Comparison of ENCODE assay signal across 1 cellular context in the genomic region with DNA sequence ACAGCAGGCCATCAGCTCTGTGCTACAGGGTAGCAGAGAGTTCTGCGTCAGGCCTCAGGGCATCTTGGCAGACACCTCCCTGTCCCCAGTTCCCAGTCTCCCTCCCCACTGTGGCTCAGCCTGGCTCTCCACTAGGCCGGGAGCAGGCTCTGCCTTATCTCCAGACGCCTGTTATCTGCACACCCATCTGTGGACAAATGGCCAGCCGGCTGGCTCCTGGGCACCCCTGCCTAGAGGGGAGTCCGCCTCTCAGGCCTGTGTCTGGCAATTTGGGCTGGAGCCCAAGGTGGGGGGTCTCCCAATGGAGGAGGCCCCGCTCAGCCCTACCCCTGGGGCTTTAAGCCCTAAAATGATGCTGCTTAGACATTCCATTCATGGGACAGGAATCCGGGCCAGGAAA.
A peak's percentile ranks its signal among the peaks of the same experiment; 100 is the strongest.
TF ChIP-seq lines count a peak whose summit lies in the region.

No MANE protein-coding gene starts in this region.

TF ChIP-seq in K562, 482 proteins besides CTCF, POLR2A, EP300 and RAD21:
- TF ChIP-seq ZNF282 (CRISPR knock-in tag; IDR thresholded peaks at IDR 0.05) (no peak), ZNF347 (CRISPR knock-in tag; IDR thresholded peaks at IDR 0.05; ENCODE audit: low read depth) (no peak), XRCC4 (IDR thresholded peaks at IDR 0.05; ENCODE audit: extremely low read depth, insufficient read depth, insufficient read length) (no peak), KLF6 (CRISPR knock-in tag; IDR thresholded peaks at IDR 0.05; ENCODE audit: borderline replicate concordance) (no peak), ZNF3 (CRISPR knock-in tag; IDR thresholded peaks at IDR 0.05) (no peak), CBFA2T3 (IDR thresholded peaks at IDR 0.05) (0 out of 2 replicates have a peak, but pooled peaks have one; percentile 10)
- TF ChIP-seq, protein P1, sequence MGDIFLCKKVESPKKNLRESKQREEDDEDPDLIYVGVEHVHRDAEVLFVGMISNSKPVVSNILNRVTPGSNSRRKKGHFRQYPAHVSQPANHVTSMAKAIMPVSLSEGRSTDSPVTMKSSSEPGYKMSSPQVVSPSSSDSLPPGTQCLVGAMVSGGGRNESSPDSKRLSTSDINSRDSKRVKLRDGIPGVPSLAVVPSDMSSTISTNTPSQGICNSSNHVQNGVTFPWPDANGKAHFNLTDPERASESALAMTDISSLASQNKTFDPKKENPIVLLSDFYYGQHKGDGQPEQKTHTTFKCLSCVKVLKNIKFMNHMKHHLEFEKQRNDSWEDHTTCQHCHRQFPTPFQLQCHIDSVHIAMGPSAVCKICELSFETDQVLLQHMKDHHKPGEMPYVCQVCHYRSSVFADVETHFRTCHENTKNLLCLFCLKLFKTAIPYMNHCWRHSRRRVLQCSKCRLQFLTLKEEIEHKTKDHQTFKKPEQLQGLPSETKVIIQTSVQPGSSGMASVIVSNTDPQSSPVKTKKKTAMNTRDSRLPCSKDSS (IDR thresholded peaks at IDR 0.05; ENCODE audit: low read depth, partially characterized antibody) = no peak
- TF ChIP-seq, protein P2, sequence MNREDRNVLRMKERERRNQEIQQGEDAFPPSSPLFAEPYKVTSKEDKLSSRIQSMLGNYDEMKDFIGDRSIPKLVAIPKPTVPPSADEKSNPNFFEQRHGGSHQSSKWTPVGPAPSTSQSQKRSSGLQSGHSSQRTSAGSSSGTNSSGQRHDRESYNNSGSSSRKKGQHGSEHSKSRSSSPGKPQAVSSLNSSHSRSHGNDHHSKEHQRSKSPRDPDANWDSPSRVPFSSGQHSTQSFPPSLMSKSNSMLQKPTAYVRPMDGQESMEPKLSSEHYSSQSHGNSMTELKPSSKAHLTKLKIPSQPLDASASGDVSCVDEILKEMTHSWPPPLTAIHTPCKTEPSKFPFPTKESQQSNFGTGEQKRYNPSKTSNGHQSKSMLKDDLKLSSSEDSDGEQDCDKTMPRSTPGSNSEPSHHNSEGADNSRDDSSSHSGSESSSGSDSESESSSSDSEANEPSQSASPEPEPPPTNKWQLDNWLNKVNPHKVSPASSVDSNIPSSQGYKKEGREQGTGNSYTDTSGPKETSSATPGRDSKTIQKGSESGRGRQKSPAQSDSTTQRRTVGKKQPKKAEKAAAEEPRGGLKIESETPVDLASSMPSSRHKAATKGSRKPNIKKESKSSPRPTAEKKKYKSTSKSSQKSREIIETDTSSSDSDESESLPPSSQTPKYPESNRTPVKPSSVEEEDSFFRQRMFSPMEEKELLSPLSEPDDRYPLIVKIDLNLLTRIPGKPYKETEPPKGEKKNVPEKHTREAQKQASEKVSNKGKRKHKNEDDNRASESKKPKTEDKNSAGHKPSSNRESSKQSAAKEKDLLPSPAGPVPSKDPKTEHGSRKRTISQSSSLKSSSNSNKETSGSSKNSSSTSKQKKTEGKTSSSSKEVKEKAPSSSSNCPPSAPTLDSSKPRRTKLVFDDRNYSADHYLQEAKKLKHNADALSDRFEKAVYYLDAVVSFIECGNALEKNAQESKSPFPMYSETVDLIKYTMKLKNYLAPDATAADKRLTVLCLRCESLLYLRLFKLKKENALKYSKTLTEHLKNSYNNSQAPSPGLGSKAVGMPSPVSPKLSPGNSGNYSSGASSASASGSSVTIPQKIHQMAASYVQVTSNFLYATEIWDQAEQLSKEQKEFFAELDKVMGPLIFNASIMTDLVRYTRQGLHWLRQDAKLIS (CRISPR knock-in tag; IDR thresholded peaks at IDR 0.05) = no peak
TF ChIP-seq in K562: peak in this region for 1.
